ENCODE assay signal across 17 cellular contexts in the genomic region with DNA sequence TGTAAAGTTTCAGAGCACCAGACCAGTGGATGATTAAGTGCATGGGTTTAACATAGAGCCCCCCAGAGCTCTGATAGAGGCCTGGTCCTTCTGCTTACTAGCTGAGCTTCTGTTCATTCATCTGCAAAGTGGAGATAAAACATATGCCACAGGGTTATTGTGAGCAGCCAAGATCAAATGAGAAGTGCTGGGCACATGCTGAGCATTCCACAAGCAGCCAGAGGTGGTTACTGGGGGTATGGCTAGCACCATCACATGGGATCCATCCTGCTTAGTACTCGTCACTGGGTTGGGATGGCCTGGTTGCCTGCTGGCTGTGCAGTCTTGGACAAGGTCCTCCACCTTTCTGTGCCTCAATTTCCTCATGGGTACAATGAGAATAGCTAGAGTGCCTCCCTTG. TPM values are rescaled to one million over a fixed set of nuclear protein-coding genes. Genes with fewer than 3 reads are reported as not detected.
DNase-seq lines count a peak whose midpoint lies in the region; FAIRE-seq and TF ChIP-seq lines count a peak whose summit lies in the region.
"Had no signal": no experiment of that assay in that cellular context is flagged by ENCODE, and none has a peak within 500 bp of the region (broad histone marks: within the 10 kb centered on the region; RNA-seq: fewer than 3 reads in every experiment).

No MANE protein-coding gene starts in this region.

- no peak overlapping the region for H4K8ac ChIP-seq in H1 (ENCODE audit: extremely low read depth, insufficient read depth, low read length)

- H3K23me2 ChIP-seq in H1 (ENCODE audit: low read depth, low read length) = peaks cover 1% of the 10 kb centered on the region; the same call in 1 of the 2 replicates

- no peak overlapping the region for H2AFZ ChIP-seq in H1 (ENCODE audit: low read length)

- 0 out of 2 replicates have a peak overlapping the region, but pooled peaks have one; percentile 12 for H2BK15ac ChIP-seq in H1 (ENCODE audit: low read length)

- H3K27me3 Mint-ChIP-seq in activated CD4-positive, alpha-beta memory T cell treated with anti-CD3 and anti-CD28 coated beads, Interleukin-2, amount 10 ng/mL, durations not matched to agents 7 days and 5 days = peaks cover 50% of the 10 kb centered on the region

- no peak overlapping the region for H4K91ac ChIP-seq in H1 (replicated peaks; ENCODE audit: insufficient read length, low read length)

- no peak overlapping the region for H3K56ac ChIP-seq in H1 (replicated peaks; ENCODE audit: insufficient read length, low read depth, low read length)

- no peak overlapping the region for H2BK20ac ChIP-seq in H1 (ENCODE audit: low read length)

- H3K27me3 ChIP-seq in H1 (replicated peaks in 1 of 4; ENCODE audit: control insufficient read depth in 3 of 4, extremely low read depth in 1 of 4, insufficient read depth in 3 of 4, low read length in 3 of 4) = peaks cover 8 to 46% (median 37%) of the 10 kb centered on the region in 4 experiments; a peak in 6 of 7 replicates

- no peak overlapping the region for H3K4me3 ChIP-seq in H1 (ENCODE audit: extremely low read depth in 1 of 4, insufficient read depth in 2 of 4, low read depth in 3 of 4, low read length in 4 of 4)
- H3K4me3 ChIP-seq: BLaER1, HAP-1 had no signal

- intact Hi-C loops in posterior vena cava (cut with DNase I) = loop anchor here in 1 of 2 donors (5.0 kb wide), 1 partner anchor 440 kb away; no protein-coding TSS in a partner anchor

- H3K4me3 Mint-ChIP-seq in activated CD4-positive, alpha-beta memory T cell treated with anti-CD3 and anti-CD28 coated beads, Interleukin-2, amount 10 ng/mL, durations not matched to agents 7 days and 5 days = no peak overlapping the region
- H3K4me3 Mint-ChIP-seq: HFFc6 had no signal

- H2BK5ac ChIP-seq in H1 (ENCODE audit: low read depth, low read length) = no peak overlapping the region

- WGBS in H1 (ENCODE audit: extremely low coverage in 1 of 2, insufficient coverage in 1 of 2, insufficient read length in 1 of 2, insufficient replicate concordance in 2 of 2, low coverage in 1 of 2, low lambda C conversion rate in 2 of 2, missing lambda C conversion rate in 1 of 2), 2 experiments = 72% methylated on average over 1 of the region's 1 CpG; no CpG with 5 or more reads in 1 of the 2 experiments

- no peaks in the 10 kb centered on the region for H3K9me3 ChIP-seq in H1 (ENCODE audit: insufficient read depth in 2 of 2, low read depth in 1 of 2, low read length in 1 of 2)
- H3K9me3 ChIP-seq: BLaER1, HAP-1 had no signal

- no peak overlapping the region for H3K27ac Mint-ChIP-seq in activated CD4-positive, alpha-beta memory T cell treated with anti-CD3 and anti-CD28 coated beads, Interleukin-2, amount 10 ng/mL, durations not matched to agents 7 days and 5 days
- H3K27ac Mint-ChIP-seq: HFFc6 had no signal

- TF ChIP-seq RAD21 in H1 (IDR thresholded peaks at IDR 0.05 in 1 of 2, conservative IDR thresholded peaks at IDR 0.05 in 1 of 2; ENCODE audit: low read depth in 2 of 2, low read length in 2 of 2) = no peak

- H3K18ac ChIP-seq in H1 (ENCODE audit: extremely low read depth, low read length) = no peak overlapping the region

- TF ChIP-seq EP300 in H1 (IDR thresholded peaks at IDR 0.05; ENCODE audit: borderline replicate concordance in 1 of 2, low read depth in 2 of 2, low read length in 2 of 2) = no peak

- H3K79me1 ChIP-seq in H1 (ENCODE audit: low read depth, low read length) = no peaks in the 10 kb centered on the region

- H3K36me3 ChIP-seq in H1 (ENCODE audit: control insufficient read depth in 2 of 4, insufficient read depth in 4 of 4, low read length in 3 of 4) = no peaks in the 10 kb centered on the region
- H3K36me3 ChIP-seq: BLaER1, HAP-1 had no signal

- no peak overlapping the region for H3K4me2 ChIP-seq in H1 (ENCODE audit: insufficient read depth in 1 of 2, low read depth in 2 of 2, low read length in 2 of 2)
- H3K4me2 ChIP-seq: BLaER1 had no signal

- no peak overlapping the region for H2AK5ac ChIP-seq in H1 (ENCODE audit: low read depth, low read length)

- no peak overlapping the region for H3K14ac ChIP-seq in H1 (ENCODE audit: insufficient read length)

- no peak for TF ChIP-seq POLR2A in H1 (IDR thresholded peaks at IDR 0.05; ENCODE audit: control extremely low read depth in 1 of 2, low read depth in 2 of 2, low read length in 2 of 2)

- H3K36me3 Mint-ChIP-seq in activated CD4-positive, alpha-beta memory T cell treated with anti-CD3 and anti-CD28 coated beads, Interleukin-2, amount 10 ng/mL, durations not matched to agents 7 days and 5 days (ENCODE audit: low read depth) = no peaks in the 10 kb centered on the region

- no peak overlapping the region for H3K4ac ChIP-seq in H1 (replicated peaks; ENCODE audit: insufficient read length, low read depth, low read length)

- no peak overlapping the region for H3K9ac ChIP-seq in H1 (replicated peaks in 1 of 4; ENCODE audit: extremely low read depth in 1 of 4, low read depth in 3 of 4, low read length in 3 of 4)
- H3K9ac ChIP-seq: BLaER1 had no signal

- TF ChIP-seq CTCF in H1 (IDR thresholded peaks at IDR 0.05; ENCODE audit: control extremely low read depth in 1 of 3, insufficient read depth in 1 of 3, low read depth in 1 of 3, low read length in 3 of 3) = no peak

- POLR2A ChIA-PET in H1 (lab: Charles Lee; ENCODE audit: partially characterized antibody) (interaction anchor here (0.9 to 1.2 kb wide), 2 partner anchors 73 to 200 kb away, joined by 3 read pairs; partner anchors contain the start of genes CBX5 and HNRNPA1), HEK293T (lab: Yijun Ruan, JAX) (interaction anchor here (0.8 to 1.6 kb wide), 4 partner anchors 73 to 222 kb away, joined by 3 to 6 read pairs (median 4); partner anchors contain the start of genes CBX5 and HOXC10)
- POLR2A ChIA-PET in activated CD4-positive, alpha-beta memory T cell treated with anti-CD3 and anti-CD28 coated beads, Interleukin-2, amount 10 ng/mL, durations not matched to agents 7 days and 5 days (lab: Charles Lee) = interaction anchor here (1.4 kb wide), 1 partner anchor 200 kb away, joined by 4 read pairs; no protein-coding TSS in a partner anchor

- H4K5ac ChIP-seq in H1 (ENCODE audit: insufficient read length, low read depth, low read length) = no peak overlapping the region

- no peaks in the 10 kb centered on the region for H3K9me3 Mint-ChIP-seq in activated CD4-positive, alpha-beta memory T cell treated with anti-CD3 and anti-CD28 coated beads, Interleukin-2, amount 10 ng/mL, durations not matched to agents 7 days and 5 days
- H3K9me3 Mint-ChIP-seq: HFFc6 had no signal

- no peak for FAIRE-seq in H1 (lab: Jason Lieb, UNC)
- FAIRE-seq: GM12892 had no signal

- H3K79me2 ChIP-seq in H1 (ENCODE audit: control insufficient read depth in 1 of 2, insufficient read depth in 2 of 2, low read length in 2 of 2) = no peaks in the 10 kb centered on the region

- DNase-seq in NCI-H2171 treated with DMSO at 0.1 percent for 48 hours (lab: John Stamatoyannopoulos, UW) (peak; percentile 56), NCI-H2171 (lab: John Stamatoyannopoulos, UW) (no peak), NCI-H1694 treated with DMSO at 0.1 percent for 48 hours (lab: John Stamatoyannopoulos, UW) (peak; percentile 69), H1 (ENCODE audit: low read depth in 1 of 2, low spot score in 2 of 2) (no peak), posterior vena cava (ENCODE audit: low spot score) (peak; percentile 22), HEK293T (ENCODE audit: extremely low spot score) (no peak), foreskin melanocyte (no peak)
- no peak for DNase-seq in activated CD4-positive, alpha-beta memory T cell treated with anti-CD3 and anti-CD28 coated beads, Interleukin-2, amount 10 ng/mL, durations not matched to agents 7 days and 5 days
- DNase-seq: AML-193, DND-41, GDM1, GOT3, HFFc6 had no signal

- H3K23ac ChIP-seq in H1 (ENCODE audit: insufficient read length) = no peak overlapping the region

- no peak overlapping the region for H2BK12ac ChIP-seq in H1 (ENCODE audit: low read depth, low read length)

- H2BK120ac ChIP-seq in H1 (replicated peaks; ENCODE audit: low read depth, low read length) = no peak overlapping the region

- peaks cover 0 to 5% (median under 1%) of the 10 kb centered on the region in 4 experiments; a peak in 2 of 7 replicates for H3K4me1 ChIP-seq in H1 (replicated peaks in 1 of 4; ENCODE audit: control insufficient read depth in 3 of 4, insufficient read depth in 4 of 4, low read length in 3 of 4)
- H3K4me1 ChIP-seq: BLaER1, HAP-1 had no signal

- H3K4me1 Mint-ChIP-seq in activated CD4-positive, alpha-beta memory T cell treated with anti-CD3 and anti-CD28 coated beads, Interleukin-2, amount 10 ng/mL, durations not matched to agents 7 days and 5 days = peaks cover 7% of the 10 kb centered on the region

- CTCF ChIA-PET in H1 (lab: Charles Lee; ENCODE audit: partially characterized antibody) = interaction anchor here (0.6 to 7.9 kb wide), 33 partner anchors 9 to 1776 kb away, joined by 3 to 178 read pairs (median 7); partner anchors contain the start of genes HOXC10, HOXC4, HOXC5 and HOXC8
- CTCF ChIA-PET in HEK293T (lab: Yijun Ruan, JAX) = interaction anchor here (0.8 to 7.3 kb wide), 14 partner anchors 10 to 241 kb away, joined by 3 to 44 read pairs (median 6); partner anchors contain the start of genes HOXC10, HOXC8 and NFE2
- CTCF ChIA-PET in activated CD4-positive, alpha-beta memory T cell treated with anti-CD3 and anti-CD28 coated beads, Interleukin-2, amount 10 ng/mL, durations not matched to agents 7 days and 5 days (lab: Charles Lee) = interaction anchor here (0.7 to 6.9 kb wide), 11 partner anchors 8 to 1075 kb away, joined by 3 to 79 read pairs (median 12); partner anchors contain the start of genes HOXC10, HOXC5, HOXC8 and SMUG1

- H3K27ac ChIP-seq in H1 (ENCODE audit: low read depth, low read length) = no peak overlapping the region
- H3K27ac ChIP-seq: 22Rv1, BLaER1 had no signal

- H4K20me1 ChIP-seq in H1 (replicated peaks in 1 of 2; ENCODE audit: control insufficient read depth in 1 of 2, insufficient read depth in 2 of 2, low read length in 2 of 2) = peaks cover 3 to 6% of the 10 kb centered on the region in 2 experiments

TF ChIP-seq in H1, 55 proteins besides CTCF, POLR2A, EP300 and RAD21 (continues in another document):
- TF ChIP-seq SRF (IDR thresholded peaks at IDR 0.05; ENCODE audit: low read depth, low read length) = no peak

TF ChIP-seq in HEK293T, 16 proteins besides CTCF, POLR2A, EP300 and RAD21:
- no peak for TF ChIP-seq ZNF384 (IDR thresholded peaks at IDR 0.05)

RNA-seq across cellular contexts. Expression of gene SMUG1, which starts 18.0 kb away (rescaled TPM):
- total RNA-seq in H1 (2021; fragmentation: NEBNext Ultra II Directional; extraction: Animal tissue kit (Norgen Biotek cat#: 25700)) = 15.8 and 18.6 TPM in 2 replicates
- 35.0 and 35.7 TPM in 2 replicates for polyA plus RNA-seq in H1 (2011; rRNA removed)
- polyA plus RNA-seq in H1 (2011; cell fraction: cytosol; rRNA removed) = 31.1 TPM
- polyA plus RNA-seq in H1 (2011; cell fraction: nucleus; rRNA removed) = 35.6 TPM
- polyA plus RNA-seq in H1 (2012, experiment 1 of 2) = 21.2 to 26.6 TPM (median 23.8 TPM) in 4 replicates
- 26.7 TPM for polyA plus RNA-seq in H1 (2012, experiment 2 of 2)
- 16.0 TPM for polyA plus RNA-seq in H1 (2013, experiment 1 of 2)
- 14.1 TPM for polyA plus RNA-seq in H1 (2013, experiment 2 of 2)
- polyA minus RNA-seq in H1 (2011; rRNA and poly(A)+ RNA removed) = 19.1 and 19.4 TPM in 2 replicates
- 10.4 TPM for polyA minus RNA-seq in H1 (2011; cell fraction: cytosol; rRNA and poly(A)+ RNA removed)
- 22.1 TPM for polyA minus RNA-seq in H1 (2011; cell fraction: nucleus; rRNA and poly(A)+ RNA removed)
- 10 to 100 TPM; 21.2 to 25.7 TPM for total RNA-seq in posterior vena cava
- 10 to 100 TPM; 25.7 to 27.9 TPM for total RNA-seq in activated CD4-positive, alpha-beta memory T cell treated with anti-CD3 and anti-CD28 coated beads, Interleukin-2, amount 10 ng/mL, durations not matched to agents 7 days and 5 days

Comparison
In these comparisons a context has a peak if more than half of its experiments do, and no peak if none do; other contexts are left out.
1. DNase-seq: peak in NCI-H2171 treated with DMSO at 0.1 percent for 48 hours (single experiment), NCI-H1694 treated with DMSO at 0.1 percent for 48 hours (single experiment) and posterior vena cava (single experiment); none in NCI-H2171 (single experiment), H1 (0 of 2), HEK293T (single experiment), foreskin melanocyte (single experiment) and activated CD4-positive, alpha-beta memory T cell treated with anti-CD3 and anti-CD28 coated beads, Interleukin-2, amount 10 ng/mL, durations not matched to agents 7 days and 5 days (single experiment).